In genomic region chr22:28116261-28116673, GRCh38 we compare ENCODE assay signal across 13 cellular contexts.
DNase-seq lines count a peak whose midpoint lies in the region; ATAC-seq, FAIRE-seq and TF ChIP-seq lines count a peak whose summit lies in the region.
"Had no signal": no experiment of that assay in that cellular context is flagged by ENCODE, and none has a peak within 500 bp of the region (broad histone marks: within the 10 kb centered on the region; RNA-seq: fewer than 3 reads in every experiment).

No MANE protein-coding gene starts in this region.

- no peaks in the 10 kb centered on the region for H3K27me3 ChIP-seq in CD4-positive, alpha-beta T cell (ENCODE audit: control insufficient read depth, insufficient read depth, low read length)

- FAIRE-seq in RCC 7860 (lab: Jason Lieb, UNC): no peak
- FAIRE-seq: colon had no signal

- no peak overlapping the region for H3K27ac ChIP-seq in CD4-positive, alpha-beta T cell (ENCODE audit: low read depth, low read length)
- H3K27ac ChIP-seq: HL-60 had no signal

- DNase-seq in AG09319 (ENCODE audit: extremely low read depth, low read depth) (peak; percentile 53), RCC 7860 (ENCODE audit: low spot score) (peak; percentile 45), fibroblast of mammary gland (ENCODE audit: low read depth) (peak; percentile 91), non-pigmented ciliary epithelial cell (ENCODE audit: low read depth) (peak; percentile 79), midbrain (lab: John Stamatoyannopoulos, UW) (no peak)
- no peak for DNase-seq in CD4-positive, alpha-beta T cell
- DNase-seq: activated CD4-positive, CD25-positive, alpha-beta regulatory T cell treated with anti-CD3 and anti-CD28 coated beads, Interleukin-2, amount 50 U/mL, for 72 hours; CD8-positive, alpha-beta T cell; NCI-H774 had no signal

- no peak for ATAC-seq in GM19351 (IDR thresholded peaks at IDR 0.05; ENCODE audit: unreplicated experiment)
- no peak for ATAC-seq in CD4-positive, alpha-beta T cell (ENCODE audit: poor library complexity)
- ATAC-seq in GM19455 (IDR thresholded peaks at IDR 0.05; ENCODE audit: unreplicated experiment): no peak
- ATAC-seq: CD8-positive, alpha-beta T cell had no signal

- intact Hi-C loops in CD4-positive, alpha-beta T cell (cut with DNase I, micrococcal nuclease): no loop called here

- no peaks in the 10 kb centered on the region for H3K9me3 ChIP-seq in CD4-positive, alpha-beta T cell (ENCODE audit: control insufficient read depth, low read length)

- H3K4me3 Mint-ChIP-seq in CD4-positive, alpha-beta T cell: no peak overlapping the region
- H3K4me3 Mint-ChIP-seq: CD8-positive, alpha-beta T cell had no signal

- no peak overlapping the region for H3K4me3 ChIP-seq in fibroblast of mammary gland (ENCODE audit: control insufficient read depth, low read depth, low read length)

- no peaks in the 10 kb centered on the region for H3K36me3 Mint-ChIP-seq in CD4-positive, alpha-beta T cell (ENCODE audit: low read depth)
- H3K36me3 Mint-ChIP-seq: CD8-positive, alpha-beta T cell had no signal

- no peaks in the 10 kb centered on the region for H3K4me1 Mint-ChIP-seq in CD4-positive, alpha-beta T cell (ENCODE audit: low read depth)

- no peak overlapping the region for H3K27ac Mint-ChIP-seq in CD4-positive, alpha-beta T cell
- H3K27ac Mint-ChIP-seq: CD8-positive, alpha-beta T cell had no signal

- POLR2A ChIA-PET in CD4-positive, alpha-beta T cell (lab: Charles Lee): no interaction called here

- H3K9me3 Mint-ChIP-seq in CD4-positive, alpha-beta T cell: no peaks in the 10 kb centered on the region
- H3K9me3 Mint-ChIP-seq: CD8-positive, alpha-beta T cell had no signal

- no peaks in the 10 kb centered on the region for H3K27me3 Mint-ChIP-seq in CD4-positive, alpha-beta T cell

- TF ChIP-seq CTCF in AG09319 (IDR thresholded peaks at IDR 0.05; ENCODE audit: low read depth, low read length) (no peak), fibroblast of mammary gland (conservative IDR thresholded peaks at IDR 0.05; ENCODE audit: control insufficient read depth, insufficient read depth, low read depth, low read length) (no peak)
- TF ChIP-seq CTCF in CD4-positive, alpha-beta T cell (IDR thresholded peaks at IDR 0.05): no peak

- CTCF ChIA-PET in CD4-positive, alpha-beta T cell (lab: Charles Lee): no interaction called here

Comparison
In these comparisons a context has a peak if more than half of its experiments do, and no peak if none do; other contexts are left out.
1. DNase-seq: peak in AG09319 (single experiment), RCC 7860 (single experiment), fibroblast of mammary gland (single experiment) and non-pigmented ciliary epithelial cell (single experiment); none in midbrain (single experiment) and CD4-positive, alpha-beta T cell (0 of 10).